In genomic region chr9:70574222-70574837, GRCh38 we compare ENCODE assay signal across 12 cellular contexts.
DNase-seq lines count a peak whose midpoint lies in the region; ATAC-seq lines count a peak whose summit lies in the region.
"Had no signal": no experiment of that assay in that cellular context is flagged by ENCODE, and none has a peak within 500 bp of the region (broad histone marks: within the 10 kb centered on the region; RNA-seq: fewer than 3 reads in every experiment).

No MANE protein-coding gene starts in this region.

- peak; percentile 84 for ATAC-seq in left ventricle myocardium superior

- H3K36me3 ChIP-seq in H7 (replicated peaks; ENCODE audit: control insufficient read depth, insufficient read depth, low read length) (no peaks in the 10 kb centered on the region), rectal smooth muscle tissue (ENCODE audit: control insufficient read depth, insufficient read depth, low read length) (no peaks in the 10 kb centered on the region)
- H3K36me3 ChIP-seq: cardiac muscle cell had no signal

- DNase-seq in H7, result peak; percentile 30
- peak; percentile 82 for DNase-seq in astrocyte of the hippocampus (ENCODE audit: low read depth, low spot score)
- no peak for DNase-seq in left ventricle myocardium superior
- no peak for DNase-seq in DMS79 treated with DMSO at 0.1 percent for 48 hours (lab: John Stamatoyannopoulos, UW)
- no peak for DNase-seq in SW 1271 (lab: John Stamatoyannopoulos, UW)
- no peak for DNase-seq in NCI-H2081 treated with DMSO at 0.1 percent for 48 hours (lab: John Stamatoyannopoulos, UW)
- DNase-seq in HuH-7 (ENCODE audit: low spot score), result no peak
- DNase-seq: CD4-positive, alpha-beta memory T cell; NCI-H187 treated with DMSO at 0.1 percent for 48 hours; testis had no signal

- intact Hi-C loops in left ventricle myocardium superior (cut with micrococcal nuclease), result no loop called here

- no peak overlapping the region for H3K9ac ChIP-seq in rectal smooth muscle tissue (ENCODE audit: low read length)

- peaks cover 18% of the 10 kb centered on the region for H3K4me1 ChIP-seq in rectal smooth muscle tissue (ENCODE audit: control insufficient read depth, insufficient read depth, low read length)
- H3K4me1 ChIP-seq: testis had no signal

- no peak overlapping the region for H3K4me3 ChIP-seq in H7 (ENCODE audit: insufficient read depth, low read depth, low read length)
- no peak overlapping the region for H3K4me3 ChIP-seq in rectal smooth muscle tissue (ENCODE audit: low read length)
- H3K4me3 ChIP-seq: cardiac muscle cell, testis had no signal

- H3K27ac ChIP-seq in rectal smooth muscle tissue (ENCODE audit: low read depth, low read length), result peak overlapping the region; percentile 65
- H3K27ac ChIP-seq: cardiac muscle cell had no signal

- H3K27me3 ChIP-seq in H7 (ENCODE audit: control insufficient read depth, insufficient read depth, low read length) (no peaks in the 10 kb centered on the region), rectal smooth muscle tissue (ENCODE audit: control insufficient read depth, insufficient read depth, low read length) (no peaks in the 10 kb centered on the region)
- H3K27me3 ChIP-seq: cardiac muscle cell, testis had no signal

Comparison
In these comparisons a context has a peak if more than half of its experiments do, and no peak if none do; other contexts are left out.
1. DNase-seq: peak in H7 (single experiment) and astrocyte of the hippocampus (single experiment); none in left ventricle myocardium superior (single experiment), DMS79 treated with DMSO at 0.1 percent for 48 hours (single experiment), SW 1271 (0 of 2), NCI-H2081 treated with DMSO at 0.1 percent for 48 hours (single experiment) and HuH-7 (single experiment).